In the genomic region with DNA sequence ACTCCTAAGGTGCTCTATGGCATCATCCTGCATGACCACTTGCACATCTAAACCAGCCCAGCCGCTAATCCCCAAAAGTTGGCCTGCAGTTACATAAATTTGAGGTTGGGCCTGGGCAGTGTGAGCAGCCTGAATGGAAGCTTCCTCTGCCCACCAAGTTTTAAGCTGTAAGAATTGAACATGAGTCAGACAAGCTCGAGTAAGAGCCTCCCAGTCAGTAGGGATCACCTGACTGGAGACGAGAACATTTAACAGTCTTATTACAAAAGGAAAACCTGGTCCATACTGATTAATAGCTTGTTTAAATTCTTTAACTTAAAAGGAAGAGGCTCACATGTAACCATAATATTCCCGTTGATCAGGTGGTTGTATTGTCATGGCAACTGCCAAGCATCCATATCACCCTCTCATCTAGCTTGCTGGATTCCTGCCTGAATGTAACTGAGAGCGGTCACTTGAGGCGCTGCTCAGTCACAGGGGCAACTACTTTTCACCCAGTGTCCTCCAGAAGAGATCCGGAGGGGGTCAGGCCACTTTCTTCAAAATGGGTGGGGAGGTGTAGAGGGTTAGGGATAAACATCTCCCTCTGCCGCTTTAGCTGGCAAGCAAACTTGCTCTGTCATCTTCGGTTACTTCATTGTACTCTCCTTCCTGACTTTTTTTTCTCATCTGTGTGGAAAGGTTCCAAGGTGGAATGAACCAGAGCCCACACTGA, we compare ENCODE assay signal across 10 cellular contexts. TPM values are rescaled to one million over a fixed set of nuclear protein-coding genes. Genes with fewer than 3 reads are reported as not detected.
DNase-seq lines count a peak whose midpoint lies in the region; ATAC-seq and TF ChIP-seq lines count a peak whose summit lies in the region.
"Had no signal": no experiment of that assay in that cellular context is flagged by ENCODE, and none has a peak within 500 bp of the region (broad histone marks: within the 10 kb centered on the region; RNA-seq: fewer than 3 reads in every experiment).

No MANE protein-coding gene starts in this region.

- H3K27me3 Mint-ChIP-seq in nephron (ENCODE audit: low read depth) = peaks cover 9% of the 10 kb centered on the region

- H3K27ac Mint-ChIP-seq in nephron = peak overlapping the region; percentile 10 to 80 (median 48)
- H3K27ac Mint-ChIP-seq: CD8-positive, alpha-beta T cell had no signal

- H3K4me3 ChIP-seq in fibroblast of lung (replicated peaks in 1 of 4; ENCODE audit: control extremely low read depth in 1 of 4, insufficient read depth in 1 of 4, low read depth in 3 of 4, low read length in 4 of 4) = no peak overlapping the region
- no peak overlapping the region for H3K4me3 ChIP-seq in A673 (ENCODE audit: low read depth, low read length, poor library complexity, severe bottlenecking)
- no peak overlapping the region for H3K4me3 ChIP-seq in ascending aorta

- no peaks in the 10 kb centered on the region for H3K4me1 ChIP-seq in fibroblast of lung (ENCODE audit: control insufficient read depth, extremely low read depth, insufficient read depth, low read length)
- H3K4me1 ChIP-seq in A673 (ENCODE audit: insufficient read depth, low read length, poor library complexity, severe bottlenecking) = no peaks in the 10 kb centered on the region
- H3K4me1 ChIP-seq in ascending aorta = peaks cover 5 to 14% of the 10 kb centered on the region in 2 donors

- no peak overlapping the region for H2AFZ ChIP-seq in fibroblast of lung (ENCODE audit: low read length)

- no peak overlapping the region for H3K4me2 ChIP-seq in fibroblast of lung (ENCODE audit: extremely low read depth, insufficient read depth, low read length)

- BruUV-seq in A673 (replicated peaks; lab: Mats Ljungman, UMichigan) = no TSS peak

- CTCF ChIA-PET in A673 (lab: Charles Lee) = no interaction called here

- no peaks in the 10 kb centered on the region for H3K36me3 Mint-ChIP-seq in nephron (ENCODE audit: low read depth)
- H3K36me3 Mint-ChIP-seq: CD8-positive, alpha-beta T cell had no signal

- DNase-seq in NCI-H2029 treated with DMSO at 0.1 percent for 48 hours (lab: John Stamatoyannopoulos, UW) = peak; percentile 47
- DNase-seq in fibroblast of lung (ENCODE audit: low read depth in 2 of 2) = peak; percentile 23 to 24
- no peak for DNase-seq in A673 (ENCODE audit: low spot score)
- no peak for DNase-seq in putamen (ENCODE audit: low spot score)
- no peak for DNase-seq in ascending aorta (ENCODE audit: low spot score in 2 of 2)
- DNase-seq: activated CD8-positive, alpha-beta memory T cell treated with anti-CD3 and anti-CD28 coated beads for 24 hours; CD8-positive, alpha-beta T cell had no signal

- H3K36me3 ChIP-seq in fibroblast of lung (ENCODE audit: control insufficient read depth, insufficient read depth, low read length) (no peaks in the 10 kb centered on the region), A673 (ENCODE audit: insufficient read depth, low read length, poor library complexity, severe bottlenecking) (no peaks in the 10 kb centered on the region), ascending aorta (no peaks in the 10 kb centered on the region)

- H3K4me3 Mint-ChIP-seq in nephron = no peak overlapping the region
- H3K4me3 Mint-ChIP-seq: CD8-positive, alpha-beta T cell had no signal

- no peak for TF ChIP-seq POLR2A in GM18505 (IDR thresholded peaks at IDR 0.05; ENCODE audit: borderline replicate concordance, extremely low read depth, insufficient read depth, insufficient read length)

- H3K27me3 ChIP-seq in fibroblast of lung (ENCODE audit: control insufficient read depth, insufficient read depth, low read length) (no peaks in the 10 kb centered on the region), A673 (replicated peaks; ENCODE audit: insufficient read depth, low read depth, low read length, poor library complexity) (peaks cover 18% of the 10 kb centered on the region), ascending aorta (no peaks in the 10 kb centered on the region)

- H3K27ac ChIP-seq in C4-2B (peak overlapping the region; percentile 62; the same call in 1 of the 2 replicates), fibroblast of lung (ENCODE audit: insufficient read depth, low read length) (no peak overlapping the region), A673 (ENCODE audit: low read depth, low read length, poor library complexity, severe bottlenecking) (no peak overlapping the region), ascending aorta (peak overlapping the region in 1 of 2 donors; percentile 17)

- no peaks in the 10 kb centered on the region for H4K20me1 ChIP-seq in fibroblast of lung (ENCODE audit: control insufficient read depth, extremely low read depth, insufficient read depth, low read length)

- no peak overlapping the region for H3K9ac ChIP-seq in fibroblast of lung (ENCODE audit: insufficient read depth, low read length)

- H3K9me3 Mint-ChIP-seq in nephron = no peaks in the 10 kb centered on the region
- H3K9me3 Mint-ChIP-seq: CD8-positive, alpha-beta T cell had no signal

- H3K4me1 Mint-ChIP-seq in nephron = peaks cover 33% of the 10 kb centered on the region

- intact Hi-C loops in A673 (cut with micrococcal nuclease; ENCODE audit: unreplicated experiment) (no loop called here), ascending aorta (cut with DNase I) (no loop called here)

- H3K79me2 ChIP-seq in fibroblast of lung (ENCODE audit: control insufficient read depth, insufficient read depth, low read length) = no peaks in the 10 kb centered on the region

- POLR2A ChIA-PET in A673 (lab: Charles Lee; ENCODE audit: low non-redundant PET) = no interaction called here

- no peak for ATAC-seq in GM18505 (IDR thresholded peaks at IDR 0.05; ENCODE audit: unreplicated experiment)
- ATAC-seq: CD8-positive, alpha-beta T cell had no signal

- no peaks in the 10 kb centered on the region for H3K9me3 ChIP-seq in fibroblast of lung (ENCODE audit: control insufficient read depth, insufficient read depth, low read depth, low read length)
- H3K9me3 ChIP-seq in A673 (ENCODE audit: low read depth, low read length, poor library complexity, severe bottlenecking) = no peaks in the 10 kb centered on the region
- no peaks in the 10 kb centered on the region for H3K9me3 ChIP-seq in ascending aorta

- peak; percentile 43 for TF ChIP-seq CTCF in C4-2B (conservative IDR thresholded peaks at IDR 0.05)
- TF ChIP-seq CTCF in fibroblast of lung (conservative IDR thresholded peaks at IDR 0.05 in 1 of 2, IDR thresholded peaks at IDR 0.05 in 1 of 2; ENCODE audit: low read depth in 1 of 2, low read length in 2 of 2) = no peak
- TF ChIP-seq CTCF in nephron (IDR thresholded peaks at IDR 0.05; ENCODE audit: unreplicated experiment in 3 of 3) = no peak
- no peak for TF ChIP-seq CTCF in A673 (conservative IDR thresholded peaks at IDR 0.05; ENCODE audit: low read depth, low read length)
- no peak for TF ChIP-seq CTCF in ascending aorta (IDR thresholded peaks at IDR 0.05)

RNA-seq across cellular contexts. Expression of a gene that starts 56.6 kb away (rescaled TPM):
- 265 and 331 TPM in 2 replicates for total RNA-seq in fibroblast of lung
- polyA plus RNA-seq in fibroblast of lung = 720 and 751 TPM in 2 replicates
- 657 and 688 TPM in 2 replicates for polyA plus RNA-seq in fibroblast of lung (2012)
- polyA minus RNA-seq in fibroblast of lung (ENCODE audit: low replicate concordance) = 995 and 1,193 TPM in 2 replicates
- 196 and 227 TPM in 2 replicates for total RNA-seq in A673 (2021)
- total RNA-seq in ascending aorta = 216 TPM

Comparison
In these comparisons a context has a peak if more than half of its experiments do, and no peak if none do; other contexts are left out.
1. DNase-seq: peak in NCI-H2029 treated with DMSO at 0.1 percent for 48 hours (single experiment) and fibroblast of lung (2 of 2); none in A673 (single experiment), putamen (single experiment) and ascending aorta (0 of 2).